ENCODE assay signal across 10 cellular contexts in genomic region chr10:14658331-14659122, GRCh38.
DNase-seq lines count a peak whose midpoint lies in the region; ATAC-seq and TF ChIP-seq lines count a peak whose summit lies in the region.
"Had no signal": no experiment of that assay in that cellular context is flagged by ENCODE, and none has a peak within 500 bp of the region (broad histone marks: within the 10 kb centered on the region; RNA-seq: fewer than 3 reads in every experiment).

No MANE protein-coding gene starts in this region.

- no peaks in the 10 kb centered on the region for H3K4me1 ChIP-seq in Panc1 (ENCODE audit: control insufficient read depth, insufficient read depth, low read length)

- peaks cover 5% of the 10 kb centered on the region for H3K9me3 Mint-ChIP-seq in activated T-cell treated with anti-CD3 and anti-CD28 coated beads, Interleukin-2, amount 50 U/mL, for 4 hours

- no peaks in the 10 kb centered on the region for H3K27me3 ChIP-seq in Panc1 (ENCODE audit: control insufficient read depth, insufficient read depth, low read length)
- H3K27me3 ChIP-seq: stomach had no signal

- CTCF ChIA-PET in Panc1 (lab: Charles Lee): no interaction called here

- POLR2A ChIA-PET in Panc1 (lab: Charles Lee): no interaction called here

- BruUV-seq in Panc1 (replicated peaks; lab: Mats Ljungman, UMichigan): no TSS peak

- H3K27me3 Mint-ChIP-seq in activated T-cell treated with anti-CD3 and anti-CD28 coated beads, Interleukin-2, amount 50 U/mL, for 4 hours (ENCODE audit: low read depth): no peaks in the 10 kb centered on the region

- in situ Hi-C loops in Panc1 (cut with HindIII; ENCODE audit: low pct_unique_long_range_greater_than_20kb, low sequenced_read_pairs): no loop called here

- no peak for ATAC-seq in activated T-cell treated with anti-CD3 and anti-CD28 coated beads, Interleukin-2, amount 50 U/mL, for 4 hours
- ATAC-seq in Panc1 (no peak), esophagus mucosa (peak; percentile 78), GM18867 (IDR thresholded peaks at IDR 0.05; ENCODE audit: unreplicated experiment) (no peak)

- H3K4me1 Mint-ChIP-seq in activated T-cell treated with anti-CD3 and anti-CD28 coated beads, Interleukin-2, amount 50 U/mL, for 4 hours (ENCODE audit: low read depth): peaks cover 88% of the 10 kb centered on the region

- no peaks in the 10 kb centered on the region for H3K36me3 Mint-ChIP-seq in activated T-cell treated with anti-CD3 and anti-CD28 coated beads, Interleukin-2, amount 50 U/mL, for 4 hours (ENCODE audit: insufficient read depth)

- H3K4me3 ChIP-seq in Panc1 (ENCODE audit: low read depth in 2 of 2, low read length in 2 of 2): no peak overlapping the region
- H3K4me3 ChIP-seq: stomach had no signal

- H3K9me3 ChIP-seq in Panc1 (ENCODE audit: control insufficient read depth, insufficient read depth, low read depth, low read length): no peaks in the 10 kb centered on the region
- H3K9me3 ChIP-seq: stomach had no signal

- no peak overlapping the region for H3K27ac ChIP-seq in Panc1 (ENCODE audit: low read length)

- intact Hi-C loops in Panc1 (cut with micrococcal nuclease; ENCODE audit: unreplicated experiment): no loop called here
- intact Hi-C loops in posterior cingulate gyrus (cut with DNase I): no loop called here

- no peaks in the 10 kb centered on the region for H3K36me3 ChIP-seq in Panc1 (ENCODE audit: control insufficient read depth, insufficient read depth, low read length)
- H3K36me3 ChIP-seq: stomach had no signal

- no peak for DNase-seq in activated T-cell treated with anti-CD3 and anti-CD28 coated beads, Interleukin-2, amount 50 U/mL, for 4 hours
- DNase-seq in activated T-cell treated with anti-CD3 and anti-CD28 coated beads for 4 hours (no peak), Panc1 (ENCODE audit: low read depth, low spot score) (peak; percentile 2), stromal cell of bone marrow (ENCODE audit: low read depth) (peak; percentile 56), posterior cingulate gyrus (no peak), globus pallidus (ENCODE audit: low spot score) (no peak)
- DNase-seq: C1 segment of cervical spinal cord, stomach had no signal

- no peak for TF ChIP-seq CTCF in Panc1 (IDR thresholded peaks at IDR 0.05)

- H3K4me3 Mint-ChIP-seq in activated T-cell treated with anti-CD3 and anti-CD28 coated beads, Interleukin-2, amount 50 U/mL, for 4 hours: peak overlapping the region; percentile 59

Comparison
In these comparisons a context has a peak if more than half of its experiments do, and no peak if none do; other contexts are left out.
1. DNase-seq: peak in Panc1 (single experiment) and stromal cell of bone marrow (single experiment); none in activated T-cell treated with anti-CD3 and anti-CD28 coated beads, Interleukin-2, amount 50 U/mL, for 4 hours (single experiment), activated T-cell treated with anti-CD3 and anti-CD28 coated beads for 4 hours (single experiment), posterior cingulate gyrus (0 of 10) and globus pallidus (single experiment).